ENCODE assay signal across 8 cellular contexts in the genomic region with DNA sequence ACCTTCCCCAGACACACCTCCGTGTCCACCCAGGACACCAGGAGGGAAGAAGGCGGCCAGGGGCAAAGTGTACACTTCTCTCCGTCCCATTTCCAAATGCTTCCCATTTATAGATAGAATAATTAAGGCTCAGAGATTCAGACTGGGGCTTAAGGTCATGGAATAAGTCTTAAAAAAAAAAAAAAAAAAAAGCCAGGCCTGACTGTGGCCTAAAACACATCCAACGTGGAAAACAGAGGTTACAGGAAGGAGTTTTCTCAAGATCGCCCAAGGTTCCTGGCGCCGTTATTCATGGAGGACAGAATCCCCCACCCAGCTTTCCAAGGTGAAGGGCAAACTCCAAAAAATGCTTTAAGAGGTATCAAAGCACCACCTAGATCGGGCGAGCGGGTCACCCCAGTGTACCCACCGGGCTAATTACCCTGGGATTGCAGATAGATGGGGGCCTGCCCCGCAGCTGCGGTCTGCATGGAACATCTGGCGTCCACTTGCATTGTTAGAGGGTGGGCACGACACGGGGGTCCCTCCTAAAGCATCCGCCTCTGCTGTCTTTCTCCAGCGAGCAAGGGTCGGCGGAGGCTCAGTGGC. TPM values are rescaled to one million over a fixed set of nuclear protein-coding genes. Genes with fewer than 3 reads are reported as not detected.
DNase-seq lines count a peak whose midpoint lies in the region; ATAC-seq and TF ChIP-seq lines count a peak whose summit lies in the region.

No MANE protein-coding gene starts in this region.

- intact Hi-C loops in left colon (cut with DNase I, micrococcal nuclease) = no loop called here

- peak overlapping the region; percentile 83 to 90 (median 86) for H3K4me3 Mint-ChIP-seq in T-cell

- peaks cover 3% of the 10 kb centered on the region for H3K36me3 Mint-ChIP-seq in T-cell

- H3K9me3 Mint-ChIP-seq in T-cell = no peaks in the 10 kb centered on the region

- peak; percentile 9 for TF ChIP-seq POLR2A in GM19099 (IDR thresholded peaks at IDR 0.05; ENCODE audit: extremely low read depth, insufficient read length, low read depth)

- H3K27ac ChIP-seq in WERI-Rb-1 = no peak overlapping the region

- H3K36me3 ChIP-seq in WERI-Rb-1 = no peaks in the 10 kb centered on the region

- POLR2A ChIA-PET in T-cell (lab: Charles Lee) = interaction anchor here (0.5 to 1.2 kb wide), 4 partner anchors 9 to 677 kb away, joined by 3 to 7 read pairs (median 4); partner anchors contain the start of genes DNAJB1 (in 1 of the 2) and RFX1 (in 1 of the 2)

- no peaks in the 10 kb centered on the region for H3K27me3 ChIP-seq in WERI-Rb-1 (ENCODE audit: insufficient read depth, low read depth, severe bottlenecking)

- peak overlapping the region; percentile 88 for H3K4me3 ChIP-seq in fibroblast of pulmonary artery (replicated peaks; ENCODE audit: low read depth, low read length)
- H3K4me3 ChIP-seq in skeletal muscle cell (ENCODE audit: low read depth, low read length) = peak overlapping the region; percentile 80
- H3K4me3 ChIP-seq in WERI-Rb-1 (ENCODE audit: low read depth, low read length) = no peak overlapping the region

- CTCF ChIA-PET in T-cell (lab: Charles Lee) = no interaction called here

- ATAC-seq in T-cell (replicated peaks in 1 of 4) (no peak), left colon (no peak)

- H3K27ac Mint-ChIP-seq in T-cell = peak overlapping the region; percentile 97 to 98

- DNase-seq in T-cell = no peak
- DNase-seq in fibroblast of pulmonary artery (ENCODE audit: low read depth) = no peak
- DNase-seq in skeletal muscle cell (ENCODE audit: low read depth) = no peak
- DNase-seq in WERI-Rb-1 = no peak
- DNase-seq in HuH-7.5 (ENCODE audit: low spot score) = no peak
- no peak for DNase-seq in left colon
- DNase-seq in RKO (ENCODE audit: low spot score) = no peak

- peaks cover 67 to 75% (median 71%) of the 10 kb centered on the region in 3 donors for H3K4me1 Mint-ChIP-seq in T-cell

- no peaks in the 10 kb centered on the region for H3K9me3 ChIP-seq in WERI-Rb-1 (ENCODE audit: severe bottlenecking)

- no peaks in the 10 kb centered on the region for H3K27me3 Mint-ChIP-seq in T-cell

- TF ChIP-seq CTCF in fibroblast of pulmonary artery (IDR thresholded peaks at IDR 0.05; ENCODE audit: low read length, missing control alignments) (no peak), WERI-Rb-1 (IDR thresholded peaks at IDR 0.05; ENCODE audit: low read depth, low read length) (no peak)

RNA-seq across cellular contexts. Expression of gene NANOS3, which starts 36.1 kb away (rescaled TPM):
- total RNA-seq in T-cell (1 to 10 TPM in 3 of 5 donors, under 1 TPM in 1, not detected in 1; 0.85 to 2.3 (median 1.5) TPM), left colon (under 1 TPM in 1 of 2 donors, not detected in 1; 0.56 TPM)

RNA-seq across cellular contexts. Expression of gene ZSWIM4, which starts 45.6 kb away (rescaled TPM):
- total RNA-seq in T-cell (1 to 10 TPM; 5.4 to 9.8 (median 9.0) TPM), left colon (1 to 10 TPM; 3.0 TPM)
